ENCODE assay signal across 14 cellular contexts in the genomic region with DNA sequence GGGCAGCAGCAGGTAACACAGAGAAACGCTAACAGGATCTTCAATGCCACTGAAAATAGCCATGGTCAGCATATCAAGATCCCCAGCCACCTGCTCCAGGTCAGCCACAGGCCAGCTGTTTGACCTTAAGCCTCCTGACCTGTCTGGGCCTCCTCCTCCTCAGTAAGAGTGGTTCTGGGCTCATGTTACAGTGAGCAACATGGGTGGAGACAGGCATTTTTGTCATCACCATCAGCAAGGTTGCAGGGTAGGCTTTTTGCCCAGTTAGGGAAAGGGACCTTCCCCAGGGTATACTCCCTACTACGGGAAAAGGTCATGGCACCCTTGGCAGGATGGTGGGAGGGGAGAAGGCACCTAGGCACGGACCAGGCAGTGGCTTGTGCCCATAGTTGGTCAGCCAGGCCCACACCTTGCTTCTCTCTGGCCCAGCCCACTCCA.
DNase-seq lines count a peak whose midpoint lies in the region; ATAC-seq, FAIRE-seq and TF ChIP-seq lines count a peak whose summit lies in the region.
"Had no signal": no experiment of that assay in that cellular context is flagged by ENCODE, and none has a peak within 500 bp of the region (broad histone marks: within the 10 kb centered on the region; RNA-seq: fewer than 3 reads in every experiment).

No MANE protein-coding gene starts in this region.

- WGBS in pancreas, 2 donors: 45% methylated on average over 3 of the region's 3 CpGs

- TF ChIP-seq CTCF in KMS-11 (conservative IDR thresholded peaks at IDR 0.05; ENCODE audit: low read depth, low read length) (no peak), coronary artery (IDR thresholded peaks at IDR 0.05) (no peak), pancreas (IDR thresholded peaks at IDR 0.05) (no peak)

- no peak overlapping the region for H2AFZ ChIP-seq in KMS-11 (ENCODE audit: low read depth)
- H2AFZ ChIP-seq: neural progenitor cell had no signal

- H3K4me2 ChIP-seq in KMS-11: peak overlapping the region; percentile 36
- H3K4me2 ChIP-seq: BLaER1, neural progenitor cell had no signal

- H3K27me3 ChIP-seq in KMS-11 (ENCODE audit: insufficient read depth, low read depth) (no peaks in the 10 kb centered on the region), pancreas (no peaks in the 10 kb centered on the region), HAP-1 (ENCODE audit: low read depth) (no peaks in the 10 kb centered on the region)
- H3K27me3 ChIP-seq: BLaER1, neural progenitor cell had no signal

- intact Hi-C loops in pancreas (cut with DNase I): no loop called here

- H3K36me3 ChIP-seq in KMS-11 (ENCODE audit: insufficient read depth) (no peaks in the 10 kb centered on the region), pancreas (no peaks in the 10 kb centered on the region), HAP-1 (replicated peaks) (no peaks in the 10 kb centered on the region)
- H3K36me3 ChIP-seq: BLaER1, neural progenitor cell had no signal

- no peaks in the 10 kb centered on the region for H4K20me1 ChIP-seq in KMS-11 (ENCODE audit: insufficient read depth)
- H4K20me1 ChIP-seq: BLaER1 had no signal

- no peak overlapping the region for H3K4me3 ChIP-seq in KMS-11 (IDR thresholded peaks at IDR 0.05; ENCODE audit: insufficient read depth, low read depth, low read length)
- H3K4me3 ChIP-seq in coronary artery: no peak overlapping the region
- peak overlapping the region in 1 of 4 donors; percentile 49 for H3K4me3 ChIP-seq in pancreas
- H3K4me3 ChIP-seq in HAP-1: no peak overlapping the region
- H3K4me3 ChIP-seq: BLaER1, neural progenitor cell had no signal

- no peaks in the 10 kb centered on the region for H3K79me2 ChIP-seq in KMS-11 (ENCODE audit: insufficient read depth, low read depth)

- in situ Hi-C loops in HAP-1 (cut with MboI; ENCODE audit: low sequenced_read_pairs): no loop called here

- peak overlapping the region; percentile 18; the same call in 1 of the 2 replicates for H3K9ac ChIP-seq in KMS-11
- H3K9ac ChIP-seq: BLaER1, neural progenitor cell had no signal

- H3K9me3 ChIP-seq in pancreas (no peaks in the 10 kb centered on the region), HAP-1 (no peaks in the 10 kb centered on the region)
- H3K9me3 ChIP-seq: BLaER1 had no signal

- H3K4me1 ChIP-seq in KMS-11 (ENCODE audit: low read depth, poor library complexity, severe bottlenecking) (peaks cover 70% of the 10 kb centered on the region), pancreas (peaks cover 33 to 65% (median 58%) of the 10 kb centered on the region in 3 donors), HAP-1 (no peaks in the 10 kb centered on the region)

- H3K27ac ChIP-seq in KMS-11: peak overlapping the region; percentile 7; the same call in 1 of the 2 replicates
- peak overlapping the region; percentile 53 to 93 for H3K27ac ChIP-seq in coronary artery
- H3K27ac ChIP-seq in pancreas: peak overlapping the region in 3 of 4 donors; percentile 18 to 79 (median 33)
- no peak overlapping the region for H3K27ac ChIP-seq in caudate nucleus (ENCODE audit: low read depth, low read length)
- H3K27ac ChIP-seq: BLaER1, neural progenitor cell had no signal

- FAIRE-seq in pancreas (lab: Jason Lieb, UNC): no peak

- peak; percentile 36 for DNase-seq in DMS53 treated with DMSO at 0.1 percent for 48 hours (lab: John Stamatoyannopoulos, UW; ENCODE audit: unreplicated experiment)
- no peak for DNase-seq in coronary artery (ENCODE audit: low spot score)
- peak in 2 of 6 donors; percentile 49 to 57 for DNase-seq in pancreas
- no peak for DNase-seq in SW 1271 (lab: John Stamatoyannopoulos, UW)
- no peak for DNase-seq in HAP-1 (ENCODE audit: low spot score in 2 of 2)
- no peak for DNase-seq in caudate nucleus (lab: John Stamatoyannopoulos, UW)
- DNase-seq: activated naive CD4-positive, alpha-beta T cell treated with Interleukin-2 at 50 U/mL for 16 hours; effector memory CD8-positive, alpha-beta T cell; foreskin melanocyte; MV-4-11; NCI-H226 had no signal

- peak in 2 of 4 donors; percentile 1 to 6 for ATAC-seq in pancreas
- ATAC-seq: effector memory CD8-positive, alpha-beta T cell had no signal
